ENCODE assay signal across 12 cellular contexts in genomic region chr2:112140413-112140802, GRCh38. TPM values are rescaled to one million over a fixed set of nuclear protein-coding genes. Genes with fewer than 3 reads are reported as not detected.
DNase-seq lines count a peak whose midpoint lies in the region; ATAC-seq and TF ChIP-seq lines count a peak whose summit lies in the region.
"Had no signal": no experiment of that assay in that cellular context is flagged by ENCODE, and none has a peak within 500 bp of the region (broad histone marks: within the 10 kb centered on the region; RNA-seq: fewer than 3 reads in every experiment).

No MANE protein-coding gene starts in this region.

- H3K4me1 Mint-ChIP-seq in T-cell, result peaks cover 5 to 15% (median 10%) of the 10 kb centered on the region in 3 donors

- peaks cover 9% of the 10 kb centered on the region for H3K36me3 Mint-ChIP-seq in T-cell

- peaks cover 6 to 36% of the 10 kb centered on the region in 2 donors for H3K27me3 Mint-ChIP-seq in T-cell

- ATAC-seq in T-cell (replicated peaks in 1 of 4), result no peak

- H3K27ac Mint-ChIP-seq in T-cell, result no peak overlapping the region

- no peaks in the 10 kb centered on the region for H3K9me3 Mint-ChIP-seq in T-cell

- peak; percentile 27 for DNase-seq in ELF-1 (ENCODE audit: low read depth, low spot score)
- DNase-seq in T-cell, result no peak
- no peak for DNase-seq in HEK293T (ENCODE audit: extremely low spot score)
- no peak for DNase-seq in stimulated activated CD4-positive, alpha-beta T cell treated with anti-CD3 and anti-CD28 coated beads, Interleukin-15, amount 100 ng/mL, for 24 hours
- DNase-seq in GDM1 (lab: John Stamatoyannopoulos, UW), result no peak
- no peak for DNase-seq in NCI-H1092 treated with DMSO at 0.1 percent for 48 hours (lab: John Stamatoyannopoulos, UW)
- DNase-seq: activated CD8-positive, alpha-beta memory T cell treated with anti-CD3 and anti-CD28 coated beads, Interleukin-2, amount 50 U/mL, for 48 hours; caudate nucleus; hippocampal formation; NCI-H1092 had no signal

- H3K9me3 ChIP-seq in iPS-15b (ENCODE audit: control insufficient read depth, insufficient read depth, low read length) (no peaks in the 10 kb centered on the region), skeletal muscle satellite cell (replicated peaks; ENCODE audit: low read length) (no peaks in the 10 kb centered on the region)

- H3K4me1 ChIP-seq in iPS-15b (ENCODE audit: control insufficient read depth, insufficient read depth, low read length) (no peaks in the 10 kb centered on the region), skeletal muscle satellite cell (ENCODE audit: control insufficient read depth, insufficient read depth, low read length) (peaks cover 14% of the 10 kb centered on the region)

- CTCF ChIA-PET in T-cell (lab: Charles Lee) (no interaction called here), HEK293T (lab: Yijun Ruan, JAX) (no interaction called here)

- H3K4me3 ChIP-seq in iPS-15b (ENCODE audit: low read depth, low read length) (peak overlapping the region; percentile 43), skeletal muscle satellite cell (ENCODE audit: low read length) (peak overlapping the region; percentile 54)

- POLR2A ChIA-PET in T-cell (lab: Charles Lee), result no interaction called here
- POLR2A ChIA-PET in HEK293T (lab: Yijun Ruan, JAX), result no interaction called here

- H3K9ac ChIP-seq in iPS-15b (ENCODE audit: low read depth, low read length) (no peak overlapping the region), skeletal muscle satellite cell (ENCODE audit: low read depth, low read length) (no peak overlapping the region)

- peak overlapping the region in 2 of 3 donors; percentile 28 to 54 for H3K4me3 Mint-ChIP-seq in T-cell

- H3K27me3 ChIP-seq in iPS-15b (ENCODE audit: control insufficient read depth, insufficient read depth, low read length) (peaks cover 54% of the 10 kb centered on the region), skeletal muscle satellite cell (ENCODE audit: control insufficient read depth, insufficient read depth, low read length) (peaks cover 10% of the 10 kb centered on the region)

- H3K4me2 ChIP-seq in skeletal muscle satellite cell (ENCODE audit: low read length), result peak overlapping the region; percentile 71

- no peaks in the 10 kb centered on the region for H3K36me3 ChIP-seq in iPS-15b (ENCODE audit: control insufficient read depth, insufficient read depth, low read length)
- no peaks in the 10 kb centered on the region for H3K36me3 ChIP-seq in skeletal muscle satellite cell (ENCODE audit: insufficient read depth, low read length)

TF ChIP-seq in HEK293T, 16 proteins besides CTCF, POLR2A, EP300 and RAD21:
- no peak for TF ChIP-seq HDGF (IDR thresholded peaks at IDR 0.05; ENCODE audit: borderline replicate concordance)
- TF ChIP-seq ZNF384 (IDR thresholded peaks at IDR 0.05), result no peak
- no peak for TF ChIP-seq BHLHE40 (IDR thresholded peaks at IDR 0.05; ENCODE audit: borderline replicate concordance)
- no peak for TF ChIP-seq SP1 (IDR thresholded peaks at IDR 0.05)
- no peak for TF ChIP-seq L3MBTL2 (conservative IDR thresholded peaks at IDR 0.05)
- TF ChIP-seq SUZ12 (IDR thresholded peaks at IDR 0.05), result no peak

RNA-seq across cellular contexts. Expression of gene FBLN7, which starts 2.2 kb away (rescaled TPM):
- 10 to 100 TPM; 11.9 to 68.5 (median 48.8) TPM for total RNA-seq in T-cell
- 0.22 and 0.25 TPM in 2 replicates for total RNA-seq in skeletal muscle satellite cell (2012; rRNA removed)
